Comparison of ENCODE assay signal across 28 cellular contexts in the genomic region with DNA sequence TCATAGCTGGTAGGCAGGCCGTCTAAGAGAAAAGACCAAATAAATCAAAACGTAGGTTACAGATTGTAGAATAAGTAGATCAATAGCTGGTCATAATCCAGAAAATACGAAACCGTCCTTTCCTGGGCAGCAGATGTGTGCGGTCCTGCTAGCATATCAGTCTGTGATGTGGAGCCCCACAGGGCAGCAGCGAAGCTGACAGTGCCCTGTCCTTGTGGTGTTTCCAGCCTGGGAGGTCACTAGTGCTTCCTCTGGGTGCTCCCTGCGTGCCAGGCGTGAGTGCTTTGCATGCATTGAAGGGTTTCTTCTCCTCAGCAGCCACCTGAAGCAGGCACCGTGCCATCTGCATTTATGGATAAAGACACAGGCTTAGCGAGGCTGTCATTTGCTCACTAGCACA. TPM values are rescaled to one million over a fixed set of nuclear protein-coding genes. Genes with fewer than 3 reads are reported as not detected.
"Had no signal": no experiment of that assay in that cellular context is flagged by ENCODE, and none has a peak within 500 bp of the region (broad histone marks: within the 10 kb centered on the region; RNA-seq: fewer than 3 reads in every experiment).

No MANE protein-coding gene starts in this region.

- H3K9me3 ChIP-seq: colonic mucosa, esophagus muscularis mucosa, gastroesophageal sphincter, heart left ventricle, neutrophil, prostate gland, right atrium auricular region, sigmoid colon, testis, tibial nerve, upper lobe of left lung had no signal

- H3K4me1 Mint-ChIP-seq: endodermal cell; memory B cell; natural killer cell; stimulated activated memory B cell treated with anti-CD40 and anti-IgM and Interleukin-4, amounts not matched to agents 10 μg/mL and 1 μg/mL and 100 μg/mL, for 72 hours had no signal

- H3K79me2 ChIP-seq: hepatocyte, parathyroid adenoma had no signal

- H3K27ac ChIP-seq: colonic mucosa, epithelial cell of prostate, esophagus muscularis mucosa, foreskin keratinocyte, gastroesophageal sphincter, heart left ventricle, hepatocyte, neutrophil, parathyroid adenoma, prostate gland, right atrium auricular region, sigmoid colon, testis, tibial nerve had no signal

- H3K4me3 ChIP-seq: colonic mucosa, esophagus muscularis mucosa, gastroesophageal sphincter, heart left ventricle, hepatocyte, lung, prostate gland, right atrium auricular region, sigmoid colon, testis, tibial nerve, upper lobe of left lung had no signal

- H3K9me3 Mint-ChIP-seq: dendritic cell treated with granulocyte-macrophage colony-stimulating factor and Interleukin-4, amounts not matched to agents 40 ng/mL and 50 ng/mL, for 4 days; endodermal cell; memory B cell; natural killer cell; stimulated activated memory B cell treated with anti-CD40 and anti-IgM and Interleukin-4, amounts not matched to agents 10 μg/mL and 1 μg/mL and 100 μg/mL, for 72 hours had no signal

- H2AFZ ChIP-seq: hepatocyte, parathyroid adenoma had no signal

- H3K4me3 Mint-ChIP-seq: dendritic cell treated with granulocyte-macrophage colony-stimulating factor and Interleukin-4, amounts not matched to agents 40 ng/mL and 50 ng/mL, for 4 days; endodermal cell; memory B cell; natural killer cell; stimulated activated memory B cell treated with anti-CD40 and anti-IgM and Interleukin-4, amounts not matched to agents 10 μg/mL and 1 μg/mL and 100 μg/mL, for 72 hours had no signal

- H3K36me3 ChIP-seq: colonic mucosa had no signal

- H3K27me3 Mint-ChIP-seq: dendritic cell treated with granulocyte-macrophage colony-stimulating factor and Interleukin-4, amounts not matched to agents 40 ng/mL and 50 ng/mL, for 4 days; memory B cell; stimulated activated memory B cell treated with anti-CD40 and anti-IgM and Interleukin-4, amounts not matched to agents 10 μg/mL and 1 μg/mL and 100 μg/mL, for 72 hours had no signal

- FAIRE-seq: urothelium cell line had no signal

- H3K4me1 ChIP-seq: colonic mucosa, foreskin keratinocyte, gastroesophageal sphincter, parathyroid adenoma, prostate gland, sigmoid colon, testis, tibial nerve had no signal

- DNase-seq: colonic mucosa; effector CD8-positive, alpha-beta T cell; endodermal cell; foreskin keratinocyte; heart left ventricle; left colon; natural killer cell; sigmoid colon; stimulated activated CD4-positive, alpha-beta T cell treated with anti-CD3 and anti-CD28 coated beads, Interleukin-4, amount 100 ng/mL, for 4 hours; stimulated activated naive CD8-positive, alpha-beta T cell treated with anti-CD3 and anti-CD28 coated beads, Interleukin-15, Interleukin-2, amounts not matched to agents 100 U/mL and 50 U/mL, for 24 hours; substantia nigra; testis; upper lobe of left lung had no signal

- H3K27ac Mint-ChIP-seq: dendritic cell treated with granulocyte-macrophage colony-stimulating factor and Interleukin-4, amounts not matched to agents 40 ng/mL and 50 ng/mL, for 4 days; endodermal cell; memory B cell; natural killer cell; stimulated activated memory B cell treated with anti-CD40 and anti-IgM and Interleukin-4, amounts not matched to agents 10 μg/mL and 1 μg/mL and 100 μg/mL, for 72 hours had no signal

- ATAC-seq: foreskin keratinocyte; gastroesophageal sphincter; heart left ventricle; left colon; natural killer cell; stimulated activated memory B cell treated with anti-CD40 and anti-IgM and Interleukin-4, amounts not matched to agents 10 μg/mL and 1 μg/mL and 100 μg/mL, for 72 hours; stimulated activated naive CD8-positive, alpha-beta T cell treated with anti-CD3 and anti-CD28 coated beads, Interleukin-15, Interleukin-2, amounts not matched to agents 100 U/mL and 50 U/mL, for 24 hours had no signal

- H3K36me3 Mint-ChIP-seq: natural killer cell had no signal

- H3K27me3 ChIP-seq: colonic mucosa, esophagus muscularis mucosa, foreskin keratinocyte, gastroesophageal sphincter, heart left ventricle, hepatocyte, neutrophil, right atrium auricular region, sigmoid colon, testis, tibial nerve, upper lobe of left lung had no signal

- H3K9ac ChIP-seq: parathyroid adenoma had no signal

- H3K4me2 ChIP-seq: hepatocyte had no signal

RNA-seq across cellular contexts. Expression of a gene that starts 41.7 kb away (rescaled TPM):
- polyA plus RNA-seq: neural cell had no signal
